In the genomic region with DNA sequence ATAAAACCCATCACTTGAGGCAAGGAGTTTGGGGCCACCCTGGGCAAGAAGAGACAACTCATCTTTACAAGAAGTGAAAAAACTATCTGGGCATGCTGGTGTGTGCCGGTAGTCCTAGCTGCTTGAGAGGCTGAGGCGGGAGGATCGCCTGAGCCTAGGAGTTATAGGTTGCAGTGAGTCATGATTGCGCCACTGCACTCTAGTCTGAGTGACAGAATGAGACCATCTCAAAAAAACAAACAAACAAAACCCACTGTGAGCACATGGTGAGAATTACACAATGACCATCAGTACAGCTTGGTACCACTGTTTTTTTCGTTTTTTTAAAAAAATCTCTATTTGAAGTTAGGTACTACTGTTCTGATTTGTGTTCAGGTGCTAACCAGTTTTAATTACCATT, we compare ENCODE assay signal across 15 cellular contexts. TPM values are rescaled to one million over a fixed set of nuclear protein-coding genes. Genes with fewer than 3 reads are reported as not detected.
DNase-seq lines count a peak whose midpoint lies in the region; ATAC-seq, FAIRE-seq and TF ChIP-seq lines count a peak whose summit lies in the region.
"Had no signal": no experiment of that assay in that cellular context is flagged by ENCODE, and none has a peak within 500 bp of the region (broad histone marks: within the 10 kb centered on the region; RNA-seq: fewer than 3 reads in every experiment).

No MANE protein-coding gene starts in this region.

- H3K4me1 Mint-ChIP-seq in activated T-cell treated with anti-CD3 and anti-CD28 coated beads, Interleukin-2, amount 50 U/mL, for 24 hours (ENCODE audit: low read depth), result peaks cover 63% of the 10 kb centered on the region

- TF ChIP-seq CTCF in bronchial epithelial cell (IDR thresholded peaks at IDR 0.05; ENCODE audit: insufficient read depth, low read length, severe bottlenecking), result no peak

- no peaks in the 10 kb centered on the region for H3K27me3 ChIP-seq in bronchial epithelial cell (ENCODE audit: control insufficient read depth, insufficient read depth, low read length)

- H3K4me3 Mint-ChIP-seq in activated T-cell treated with anti-CD3 and anti-CD28 coated beads, Interleukin-2, amount 50 U/mL, for 24 hours, result no peak overlapping the region
- H3K4me3 Mint-ChIP-seq: dendritic cell treated with granulocyte-macrophage colony-stimulating factor and Interleukin-4, amounts not matched to agents 40 ng/mL and 50 ng/mL, for 4 days had no signal

- DNase-seq in activated T-cell treated with anti-CD3 and anti-CD28 coated beads, Interleukin-2, amount 50 U/mL, for 24 hours, result no peak
- DNase-seq in activated T-cell treated with anti-CD3 and anti-CD28 coated beads, Interleukin-2, amount 50 U/mL, for 1 hour, result no peak
- DNase-seq in NCI-H460 (ENCODE audit: extremely low read depth, low read depth) (peak; percentile 86), bronchial epithelial cell (ENCODE audit: low read depth) (peak; percentile 82), smooth muscle cell of the brain vasculature (ENCODE audit: low read depth, low spot score) (peak; percentile 44), 8988T (no peak), NCI-H524 treated with DMSO at 0.1 percent for 48 hours (lab: John Stamatoyannopoulos, UW) (no peak)
- DNase-seq: activated CD8-positive, alpha-beta memory T cell treated with anti-CD3 and anti-CD28 coated beads, Interleukin-2, amount 50 U/mL, for 4 hours; AML-193; hippocampal formation; NCI-H2171 treated with DMSO at 0.1 percent for 48 hours had no signal

- H3K36me3 ChIP-seq in bronchial epithelial cell (ENCODE audit: control insufficient read depth, insufficient read depth, low read length), result peaks cover 6% of the 10 kb centered on the region

- no peak for FAIRE-seq in bronchial epithelial cell (lab: Jason Lieb, UNC)
- FAIRE-seq: GM19239 had no signal

- H3K9me3 Mint-ChIP-seq in activated T-cell treated with anti-CD3 and anti-CD28 coated beads, Interleukin-2, amount 50 U/mL, for 24 hours, result no peaks in the 10 kb centered on the region
- H3K9me3 Mint-ChIP-seq: dendritic cell treated with granulocyte-macrophage colony-stimulating factor and Interleukin-4, amounts not matched to agents 40 ng/mL and 50 ng/mL, for 4 days had no signal

- H3K4me3 ChIP-seq in bronchial epithelial cell (ENCODE audit: low read depth, low read length), result no peak overlapping the region

- no peak for ATAC-seq in GM18867 (IDR thresholded peaks at IDR 0.05; ENCODE audit: unreplicated experiment)

- H3K27me3 Mint-ChIP-seq in activated T-cell treated with anti-CD3 and anti-CD28 coated beads, Interleukin-2, amount 50 U/mL, for 24 hours, result no peaks in the 10 kb centered on the region
- H3K27me3 Mint-ChIP-seq: dendritic cell treated with granulocyte-macrophage colony-stimulating factor and Interleukin-4, amounts not matched to agents 40 ng/mL and 50 ng/mL, for 4 days had no signal

- peak overlapping the region; percentile 95 for H3K27ac Mint-ChIP-seq in activated T-cell treated with anti-CD3 and anti-CD28 coated beads, Interleukin-2, amount 50 U/mL, for 24 hours
- H3K27ac Mint-ChIP-seq: dendritic cell treated with granulocyte-macrophage colony-stimulating factor and Interleukin-4, amounts not matched to agents 40 ng/mL and 50 ng/mL, for 4 days had no signal

- H3K36me3 Mint-ChIP-seq in activated T-cell treated with anti-CD3 and anti-CD28 coated beads, Interleukin-2, amount 50 U/mL, for 24 hours (ENCODE audit: low read depth), result peaks cover 85% of the 10 kb centered on the region

RNA-seq across cellular contexts. Expression of a gene that starts 13.6 kb away (rescaled TPM):
- 18.8 and 27.0 TPM in 2 replicates for total RNA-seq in NCI-H460 (2014; rRNA removed; shearing (Covaris generic))
- polyA plus RNA-seq in NCI-H460 (2014; cell fraction: nucleus; rRNA removed), result 37.2 and 69.5 TPM in 2 replicates
- 22.6 and 34.9 TPM in 2 replicates for total RNA-seq in bronchial epithelial cell

RNA-seq across cellular contexts. Expression of a gene that starts 38.1 kb away (rescaled TPM):
- total RNA-seq in NCI-H460 (2014; rRNA removed; shearing (Covaris generic)), result not detected in 2 replicates
- not detected in 2 replicates for polyA plus RNA-seq in NCI-H460 (2014; cell fraction: nucleus; rRNA removed)
- total RNA-seq in bronchial epithelial cell, result 1.6 and 10.2 TPM in 2 replicates
- total RNA-seq: mononuclear cell had no signal

Comparison
In these comparisons a context has a peak if more than half of its experiments do, and no peak if none do; other contexts are left out.
1. DNase-seq: peak in NCI-H460 (single experiment), bronchial epithelial cell (single experiment) and smooth muscle cell of the brain vasculature (single experiment); none in activated T-cell treated with anti-CD3 and anti-CD28 coated beads, Interleukin-2, amount 50 U/mL, for 24 hours (single experiment), activated T-cell treated with anti-CD3 and anti-CD28 coated beads, Interleukin-2, amount 50 U/mL, for 1 hour (single experiment), 8988T (single experiment) and NCI-H524 treated with DMSO at 0.1 percent for 48 hours (single experiment).